In genomic region chr6:110053395-110054240, GRCh38 we compare ENCODE assay signal across 8 cellular contexts.
A peak's percentile ranks its signal among the peaks of the same experiment; 100 is the strongest.
DNase-seq lines count a peak whose midpoint lies in the region; ATAC-seq and TF ChIP-seq lines count a peak whose summit lies in the region.

No MANE protein-coding gene starts in this region.

- intact Hi-C loops in mucosa of descending colon (cut with DNase I, micrococcal nuclease): loop anchor here in 1 of 2 donors (5.0 kb wide), 1 partner anchor 351 kb away; no protein-coding TSS in a partner anchor

- no peaks in the 10 kb centered on the region for H3K9me3 Mint-ChIP-seq in activated naive CD8-positive, alpha-beta T cell treated with anti-CD3 and anti-CD28 coated beads for 36 hours

- H3K4me3 ChIP-seq in HL-60 (replicated peaks; ENCODE audit: insufficient read depth, low read length) (no peak overlapping the region), epithelial cell of esophagus (ENCODE audit: low read length) (no peak overlapping the region), mucosa of descending colon (no peak overlapping the region)

- H3K4me3 Mint-ChIP-seq in activated naive CD8-positive, alpha-beta T cell treated with anti-CD3 and anti-CD28 coated beads for 36 hours: no peak overlapping the region

- no peak overlapping the region for H3K27ac Mint-ChIP-seq in activated naive CD8-positive, alpha-beta T cell treated with anti-CD3 and anti-CD28 coated beads for 36 hours

- no peak overlapping the region for H3K27ac ChIP-seq in HL-60 (replicated peaks)

- no peaks in the 10 kb centered on the region for H3K4me1 Mint-ChIP-seq in activated naive CD8-positive, alpha-beta T cell treated with anti-CD3 and anti-CD28 coated beads for 36 hours

- peaks cover 4% of the 10 kb centered on the region for H3K27me3 Mint-ChIP-seq in activated naive CD8-positive, alpha-beta T cell treated with anti-CD3 and anti-CD28 coated beads for 36 hours

- DNase-seq in COLO829 (ENCODE audit: low spot score) (peak; percentile 77), HL-60 (ENCODE audit: low read depth in 1 of 2, low spot score in 1 of 2) (peak in 1 of 2 experiments; percentile 33), OCI-M1 (lab: John Stamatoyannopoulos, UW) (peak; percentile 68), epithelial cell of esophagus (ENCODE audit: low read depth) (peak; percentile 65), mucosa of descending colon (peak in 1 of 3 donors; percentile 38)
- no peak for DNase-seq in activated naive CD8-positive, alpha-beta T cell treated with anti-CD3 and anti-CD28 coated beads for 36 hours

- H3K9me3 ChIP-seq in mucosa of descending colon: no peaks in the 10 kb centered on the region

- no peaks in the 10 kb centered on the region for H3K4me1 ChIP-seq in mucosa of descending colon (ENCODE audit: low read depth)

- H3K27me3 ChIP-seq in HL-60 (ENCODE audit: insufficient read depth, poor library complexity, severe bottlenecking): peaks cover 2% of the 10 kb centered on the region

- TF ChIP-seq CTCF in HL-60 (IDR thresholded peaks at IDR 0.05; ENCODE audit: insufficient read depth, low read length): peak; percentile 60
- TF ChIP-seq CTCF in epithelial cell of esophagus (IDR thresholded peaks at IDR 0.05; ENCODE audit: insufficient read depth, low read depth, low read length, missing control alignments): peak; percentile 83
- TF ChIP-seq CTCF in mucosa of descending colon (IDR thresholded peaks at IDR 0.05): peak; percentile 47

- peak; percentile 51 for ATAC-seq in mucosa of descending colon
- no peak for ATAC-seq in HG02840 (IDR thresholded peaks at IDR 0.05; ENCODE audit: low FRiP score, unreplicated experiment)
- ATAC-seq in GM21786 (IDR thresholded peaks at IDR 0.05; ENCODE audit: unreplicated experiment): no peak

- H3K36me3 ChIP-seq in mucosa of descending colon (ENCODE audit: low read depth): no peaks in the 10 kb centered on the region

- no peaks in the 10 kb centered on the region for H3K36me3 Mint-ChIP-seq in activated naive CD8-positive, alpha-beta T cell treated with anti-CD3 and anti-CD28 coated beads for 36 hours
